8 cellular contexts compared by ENCODE assay signal in the genomic region with DNA sequence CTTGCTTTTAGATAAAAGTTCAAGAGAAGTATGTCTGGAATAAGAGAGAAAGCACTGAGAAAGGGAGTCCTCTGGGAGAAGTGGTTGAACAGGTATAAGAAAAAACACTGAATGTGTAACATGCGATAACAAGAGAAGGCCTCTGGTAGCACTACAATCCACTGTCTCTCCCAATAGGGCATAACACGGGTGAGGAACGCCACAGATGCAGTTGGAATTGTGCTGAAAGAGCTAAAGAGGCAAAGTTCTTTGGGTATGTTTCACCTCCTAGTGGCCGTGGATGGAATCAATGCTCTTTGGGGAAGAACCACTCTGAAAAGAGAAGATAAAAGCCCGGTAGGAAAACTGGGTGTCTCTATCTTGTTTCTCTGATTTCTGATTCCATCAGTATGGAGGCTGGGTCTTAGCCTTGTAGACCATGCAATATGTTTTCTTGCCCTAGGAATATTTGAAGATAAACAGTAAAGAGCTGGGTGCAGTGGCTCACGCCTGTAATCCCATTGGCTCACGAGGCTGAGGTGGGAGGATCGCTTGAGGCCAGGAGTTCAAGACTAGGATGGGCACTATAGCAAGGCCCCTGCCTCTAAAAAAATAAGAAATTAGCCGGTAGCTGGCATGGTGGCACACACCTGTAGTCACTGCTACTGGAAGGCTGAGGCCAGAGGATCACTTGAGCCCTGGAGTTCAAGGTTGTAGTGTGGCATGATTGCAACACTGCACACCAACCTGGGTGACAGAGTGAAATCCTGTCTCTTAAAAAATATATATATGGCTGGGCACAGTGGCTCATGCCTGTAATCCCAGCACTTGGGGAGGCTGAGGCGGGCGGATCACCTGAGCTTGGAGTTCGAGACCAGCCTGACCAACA. TPM values are rescaled to one million over a fixed set of nuclear protein-coding genes. Genes with fewer than 3 reads are reported as not detected.
DNase-seq lines count a peak whose midpoint lies in the region; ATAC-seq and TF ChIP-seq lines count a peak whose summit lies in the region.

No MANE protein-coding gene starts in this region.

- no peak overlapping the region for H3K4me2 ChIP-seq in osteoblast (ENCODE audit: insufficient read depth, low read length)

- H3K4me3 Mint-ChIP-seq in activated CD8-positive, alpha-beta T cell treated with anti-CD3 and anti-CD28 coated beads, Interleukin-2, amount 10 ng/mL, durations not matched to agents 7 days and 5 days = no peak overlapping the region

- H3K4me3 ChIP-seq in osteoblast (ENCODE audit: insufficient read depth, low read length) = no peak overlapping the region

- no peaks in the 10 kb centered on the region for H3K9me3 ChIP-seq in osteoblast (ENCODE audit: low read depth, low read length)

- no peaks in the 10 kb centered on the region for H3K27me3 Mint-ChIP-seq in activated CD8-positive, alpha-beta T cell treated with anti-CD3 and anti-CD28 coated beads, Interleukin-2, amount 10 ng/mL, durations not matched to agents 7 days and 5 days (ENCODE audit: low read depth)

- TF ChIP-seq CTCF in GM12874 (IDR thresholded peaks at IDR 0.05; ENCODE audit: insufficient read depth, low read depth, low read length) (peak; percentile 65), foreskin keratinocyte (conservative IDR thresholded peaks at IDR 0.05) (peak; percentile 78), osteoblast (IDR thresholded peaks at IDR 0.05; ENCODE audit: extremely low read depth, low read depth, low read length) (peak; percentile 82)

- H3K36me3 Mint-ChIP-seq in activated CD8-positive, alpha-beta T cell treated with anti-CD3 and anti-CD28 coated beads, Interleukin-2, amount 10 ng/mL, durations not matched to agents 7 days and 5 days (ENCODE audit: low read depth) = peaks cover 35% of the 10 kb centered on the region

- no peaks in the 10 kb centered on the region for H3K4me1 Mint-ChIP-seq in activated CD8-positive, alpha-beta T cell treated with anti-CD3 and anti-CD28 coated beads, Interleukin-2, amount 10 ng/mL, durations not matched to agents 7 days and 5 days (ENCODE audit: low read depth)

- no peaks in the 10 kb centered on the region for H3K9me3 Mint-ChIP-seq in activated CD8-positive, alpha-beta T cell treated with anti-CD3 and anti-CD28 coated beads, Interleukin-2, amount 10 ng/mL, durations not matched to agents 7 days and 5 days (ENCODE audit: insufficient read depth)

- H3K27me3 ChIP-seq in foreskin keratinocyte (no peaks in the 10 kb centered on the region), osteoblast (ENCODE audit: insufficient read depth, low read length) (no peaks in the 10 kb centered on the region)

- DNase-seq in AML-193 (lab: John Stamatoyannopoulos, UW) (peak; percentile 36 to 52), NCI-H460 (ENCODE audit: extremely low read depth, low read depth) (peak; percentile 74), foreskin keratinocyte (peak; percentile 27 to 55), osteoblast (ENCODE audit: insufficient read length, low spot score, missing footprints) (peak; percentile 73)
- DNase-seq in activated CD8-positive, alpha-beta T cell treated with anti-CD3 and anti-CD28 coated beads, Interleukin-2, amount 10 ng/mL, durations not matched to agents 7 days and 5 days = peak; percentile 55

- ATAC-seq in activated CD8-positive, alpha-beta T cell treated with anti-CD3 and anti-CD28 coated beads, Interleukin-2, amount 10 ng/mL, durations not matched to agents 7 days and 5 days = peak; percentile 51
- ATAC-seq in foreskin keratinocyte (peak; percentile 58), HG03442 (IDR thresholded peaks at IDR 0.05; ENCODE audit: unreplicated experiment) (no peak), HG03175 (IDR thresholded peaks at IDR 0.05; ENCODE audit: unreplicated experiment) (no peak)

- H3K4me1 ChIP-seq in foreskin keratinocyte (no peaks in the 10 kb centered on the region), osteoblast (ENCODE audit: insufficient read depth, low read length) (no peaks in the 10 kb centered on the region)

- H3K36me3 ChIP-seq in osteoblast (ENCODE audit: insufficient read depth, low read length) = peaks cover 53% of the 10 kb centered on the region

- POLR2A ChIA-PET in activated CD8-positive, alpha-beta T cell treated with anti-CD3 and anti-CD28 coated beads, Interleukin-2, amount 10 ng/mL, durations not matched to agents 7 days and 5 days (lab: Charles Lee) = interaction anchor here (0.6 kb wide), 1 partner anchor 10 kb away, joined by 3 read pairs; no protein-coding TSS in a partner anchor

- no peaks in the 10 kb centered on the region for H4K20me1 ChIP-seq in osteoblast (ENCODE audit: insufficient read depth, low read length)

- H2AFZ ChIP-seq in osteoblast (ENCODE audit: low read length) = peak overlapping the region; percentile 29

- CTCF ChIA-PET in activated CD8-positive, alpha-beta T cell treated with anti-CD3 and anti-CD28 coated beads, Interleukin-2, amount 10 ng/mL, durations not matched to agents 7 days and 5 days (lab: Charles Lee) = interaction anchor here (0.8 to 1.7 kb wide), 10 partner anchors 8 to 71 kb away, joined by 3 to 6 read pairs (median 3); a partner anchor contains a TSS

- H3K27ac ChIP-seq in foreskin keratinocyte (no peak overlapping the region), osteoblast (ENCODE audit: low read depth, low read length) (no peak overlapping the region)

- H3K27ac Mint-ChIP-seq in activated CD8-positive, alpha-beta T cell treated with anti-CD3 and anti-CD28 coated beads, Interleukin-2, amount 10 ng/mL, durations not matched to agents 7 days and 5 days = no peak overlapping the region

- no peaks in the 10 kb centered on the region for H3K79me2 ChIP-seq in osteoblast (ENCODE audit: insufficient read depth, low read length)

RNA-seq across cellular contexts. Expression of a gene that starts 40.4 kb away (rescaled TPM):
- total RNA-seq in NCI-H460 (2014; rRNA removed; shearing (Covaris generic)) = 171 and 188 TPM in 2 replicates
- 321 and 481 TPM in 2 replicates for polyA plus RNA-seq in NCI-H460 (2014; cell fraction: nucleus; rRNA removed)
- total RNA-seq in activated CD8-positive, alpha-beta T cell treated with anti-CD3 and anti-CD28 coated beads, Interleukin-2, amount 10 ng/mL, durations not matched to agents 7 days and 5 days = 100 to 1,000 TPM; 120 to 135 TPM
- total RNA-seq in foreskin keratinocyte (87.4 and 91.6 TPM in 2 replicates), osteoblast (73.1 and 82.2 TPM in 2 replicates)
- 81.7 and 90.0 TPM in 2 replicates for polyA plus RNA-seq in foreskin keratinocyte

RNA-seq across cellular contexts. Expression of a gene that starts 40.7 kb away (rescaled TPM):
- 48.4 and 55.1 TPM in 2 replicates for total RNA-seq in NCI-H460 (2014; rRNA removed; shearing (Covaris generic))
- 31.5 and 43.8 TPM in 2 replicates for polyA plus RNA-seq in NCI-H460 (2014; cell fraction: nucleus; rRNA removed)
- total RNA-seq in activated CD8-positive, alpha-beta T cell treated with anti-CD3 and anti-CD28 coated beads, Interleukin-2, amount 10 ng/mL, durations not matched to agents 7 days and 5 days = 10 to 100 TPM; 63.8 to 68.9 TPM
- total RNA-seq in foreskin keratinocyte (34.8 and 35.2 TPM in 2 replicates), osteoblast (54.6 and 75.1 TPM in 2 replicates)
- 28.6 and 29.3 TPM in 2 replicates for polyA plus RNA-seq in foreskin keratinocyte

Comparison
In these comparisons a context has a peak if more than half of its experiments do, and no peak if none do; other contexts are left out.
1. ATAC-seq: peak in activated CD8-positive, alpha-beta T cell treated with anti-CD3 and anti-CD28 coated beads, Interleukin-2, amount 10 ng/mL, durations not matched to agents 7 days and 5 days (single experiment) and foreskin keratinocyte (single experiment); none in HG03442 (single experiment) and HG03175 (single experiment).
2. Peak in every context shown above with its lines, with median percentiles within 50 percentile points of each other: DNase-seq and CTCF ChIP-seq.